Comparison of ENCODE assay signal across 1 cellular context in the genomic region with DNA sequence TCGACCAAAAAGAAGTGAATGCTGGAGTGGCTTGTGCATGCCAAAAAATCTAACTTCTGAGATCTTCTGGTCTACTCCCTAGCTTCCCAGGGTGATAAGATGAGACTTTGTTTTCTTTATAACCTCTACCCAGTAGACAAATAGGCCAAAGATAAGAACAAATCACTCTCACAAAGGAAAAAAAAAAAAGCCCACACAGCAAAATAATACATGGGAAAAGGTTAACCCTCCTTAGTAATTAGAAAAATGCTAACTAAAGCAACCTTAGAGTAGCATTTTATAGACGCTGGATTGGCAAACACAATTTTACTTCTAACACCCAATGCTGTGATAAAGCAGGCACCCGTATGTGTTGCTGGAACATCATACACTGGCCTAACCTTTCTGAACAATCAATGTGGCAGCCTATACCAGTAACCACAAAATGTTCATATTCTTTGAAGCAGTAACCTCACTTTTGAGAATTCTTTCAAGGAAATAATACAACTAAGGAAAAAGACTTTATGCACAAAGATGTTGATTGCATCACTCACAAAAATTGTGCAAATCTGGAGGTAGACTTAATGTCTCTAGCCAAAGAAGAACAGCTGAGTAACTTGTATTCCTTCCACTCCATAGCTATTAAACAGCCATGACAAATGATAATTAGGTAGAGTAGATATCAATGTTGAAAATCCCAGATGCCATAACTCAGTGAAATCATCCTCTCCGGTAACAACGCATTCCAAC.
TF ChIP-seq lines count a peak whose summit lies in the region.

No MANE protein-coding gene starts in this region.

TF ChIP-seq in SK-N-SH treated with all-trans-retinoic acid at 6 μM for 48 hours, 23 proteins besides CTCF, POLR2A, EP300 and RAD21 (continued from another document):
- TF ChIP-seq, protein P1, sequence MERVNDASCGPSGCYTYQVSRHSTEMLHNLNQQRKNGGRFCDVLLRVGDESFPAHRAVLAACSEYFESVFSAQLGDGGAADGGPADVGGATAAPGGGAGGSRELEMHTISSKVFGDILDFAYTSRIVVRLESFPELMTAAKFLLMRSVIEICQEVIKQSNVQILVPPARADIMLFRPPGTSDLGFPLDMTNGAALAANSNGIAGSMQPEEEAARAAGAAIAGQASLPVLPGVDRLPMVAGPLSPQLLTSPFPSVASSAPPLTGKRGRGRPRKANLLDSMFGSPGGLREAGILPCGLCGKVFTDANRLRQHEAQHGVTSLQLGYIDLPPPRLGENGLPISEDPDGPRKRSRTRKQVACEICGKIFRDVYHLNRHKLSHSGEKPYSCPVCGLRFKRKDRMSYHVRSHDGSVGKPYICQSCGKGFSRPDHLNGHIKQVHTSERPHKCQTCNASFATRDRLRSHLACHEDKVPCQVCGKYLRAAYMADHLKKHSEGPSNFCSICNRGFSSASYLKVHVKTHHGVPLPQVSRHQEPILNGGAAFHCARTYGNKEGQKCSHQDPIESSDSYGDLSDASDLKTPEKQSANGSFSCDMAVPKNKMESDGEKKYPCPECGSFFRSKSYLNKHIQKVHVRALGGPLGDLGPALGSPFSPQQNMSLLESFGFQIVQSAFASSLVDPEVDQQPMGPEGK (CRISPR knock-in tag; IDR thresholded peaks at IDR 0.05; ENCODE audit: borderline replicate concordance) = no peak
- TF ChIP-seq ZNF8 (CRISPR knock-in tag; IDR thresholded peaks at IDR 0.05) = no peak
- TF ChIP-seq, protein P2, sequence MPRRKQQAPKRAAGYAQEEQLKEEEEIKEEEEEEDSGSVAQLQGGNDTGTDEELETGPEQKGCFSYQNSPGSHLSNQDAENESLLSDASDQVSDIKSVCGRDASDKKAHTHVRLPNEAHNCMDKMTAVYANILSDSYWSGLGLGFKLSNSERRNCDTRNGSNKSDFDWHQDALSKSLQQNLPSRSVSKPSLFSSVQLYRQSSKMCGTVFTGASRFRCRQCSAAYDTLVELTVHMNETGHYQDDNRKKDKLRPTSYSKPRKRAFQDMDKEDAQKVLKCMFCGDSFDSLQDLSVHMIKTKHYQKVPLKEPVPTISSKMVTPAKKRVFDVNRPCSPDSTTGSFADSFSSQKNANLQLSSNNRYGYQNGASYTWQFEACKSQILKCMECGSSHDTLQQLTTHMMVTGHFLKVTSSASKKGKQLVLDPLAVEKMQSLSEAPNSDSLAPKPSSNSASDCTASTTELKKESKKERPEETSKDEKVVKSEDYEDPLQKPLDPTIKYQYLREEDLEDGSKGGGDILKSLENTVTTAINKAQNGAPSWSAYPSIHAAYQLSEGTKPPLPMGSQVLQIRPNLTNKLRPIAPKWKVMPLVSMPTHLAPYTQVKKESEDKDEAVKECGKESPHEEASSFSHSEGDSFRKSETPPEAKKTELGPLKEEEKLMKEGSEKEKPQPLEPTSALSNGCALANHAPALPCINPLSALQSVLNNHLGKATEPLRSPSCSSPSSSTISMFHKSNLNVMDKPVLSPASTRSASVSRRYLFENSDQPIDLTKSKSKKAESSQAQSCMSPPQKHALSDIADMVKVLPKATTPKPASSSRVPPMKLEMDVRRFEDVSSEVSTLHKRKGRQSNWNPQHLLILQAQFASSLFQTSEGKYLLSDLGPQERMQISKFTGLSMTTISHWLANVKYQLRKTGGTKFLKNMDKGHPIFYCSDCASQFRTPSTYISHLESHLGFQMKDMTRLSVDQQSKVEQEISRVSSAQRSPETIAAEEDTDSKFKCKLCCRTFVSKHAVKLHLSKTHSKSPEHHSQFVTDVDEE (CRISPR knock-in tag; IDR thresholded peaks at IDR 0.05) = no peak
- no peak for TF ChIP-seq ZNF70 (CRISPR knock-in tag; IDR thresholded peaks at IDR 0.05)
- no peak for TF ChIP-seq TOX (CRISPR knock-in tag; IDR thresholded peaks at IDR 0.05; ENCODE audit: borderline replicate concordance)
